Comparison of ENCODE assay signal across 8 cellular contexts in the genomic region with DNA sequence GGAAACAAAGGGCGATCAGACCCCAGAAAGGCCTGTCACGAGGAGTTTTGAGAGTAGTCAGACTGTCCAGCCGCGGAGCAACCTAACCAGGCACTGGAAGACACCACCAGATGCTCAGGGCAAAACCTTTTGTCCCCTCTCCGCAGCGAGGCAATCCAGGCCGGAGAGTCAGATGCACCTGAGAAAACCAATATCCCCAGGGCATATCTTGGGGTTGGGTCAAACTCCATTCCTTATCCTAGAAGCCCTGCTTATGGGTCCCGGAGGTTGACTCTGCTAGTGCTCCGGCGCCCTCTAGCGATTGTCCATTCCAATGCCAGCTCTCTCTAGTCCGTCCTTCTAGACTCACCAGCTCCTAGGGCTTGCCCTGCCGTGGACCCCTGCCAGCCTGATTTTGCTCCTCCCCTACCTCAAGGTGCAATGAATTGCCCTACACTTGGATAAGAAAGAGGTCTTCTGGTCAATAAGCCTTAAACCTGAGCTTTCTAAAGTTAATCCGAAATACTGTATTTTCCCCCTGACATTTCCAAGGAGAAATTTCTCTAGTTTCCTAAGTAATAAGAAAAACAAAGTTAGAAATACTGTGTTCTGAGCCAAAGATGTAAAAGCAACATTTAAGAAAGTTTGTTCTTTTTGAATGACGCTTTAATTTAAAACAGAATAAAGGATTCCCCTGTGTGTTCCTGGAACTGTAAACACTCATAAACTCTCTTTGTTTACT. TPM values are rescaled to one million over a fixed set of nuclear protein-coding genes. Genes with fewer than 3 reads are reported as not detected.
A peak's percentile ranks its signal among the peaks of the same experiment; 100 is the strongest.
DNase-seq lines count a peak whose midpoint lies in the region; ATAC-seq, FAIRE-seq and TF ChIP-seq lines count a peak whose summit lies in the region.

No MANE protein-coding gene starts in this region.

- no peaks in the 10 kb centered on the region for H3K36me3 ChIP-seq in body of pancreas (replicated peaks in 1 of 2; ENCODE audit: insufficient read depth in 1 of 2, low read depth in 2 of 2)
- H3K36me3 ChIP-seq in smooth muscle cell (ENCODE audit: low read depth), result no peaks in the 10 kb centered on the region

- no peaks in the 10 kb centered on the region for H3K9me3 ChIP-seq in body of pancreas
- no peaks in the 10 kb centered on the region for H3K9me3 ChIP-seq in smooth muscle cell (replicated peaks; ENCODE audit: low read depth)

- H3K4me2 ChIP-seq in smooth muscle cell, result peak overlapping the region; percentile 20

- H2AFZ ChIP-seq in smooth muscle cell (ENCODE audit: low read depth), result no peak overlapping the region

- H3K9ac ChIP-seq in smooth muscle cell (ENCODE audit: low read depth), result no peak overlapping the region

- no peak overlapping the region for H3K4me3 ChIP-seq in body of pancreas
- no peak overlapping the region for H3K4me3 ChIP-seq in smooth muscle cell

- no peak overlapping the region for H3K27ac ChIP-seq in body of pancreas
- no peak overlapping the region for H3K27ac ChIP-seq in smooth muscle cell (ENCODE audit: low read depth)

- no peaks in the 10 kb centered on the region for H3F3A ChIP-seq in smooth muscle cell (ENCODE audit: low read depth)

- H3K4me1 ChIP-seq in body of pancreas (peaks cover 4% of the 10 kb centered on the region), smooth muscle cell (ENCODE audit: low read depth) (no peaks in the 10 kb centered on the region)

- WGBS in body of pancreas, 2 donors, result 23 to 24% methylated on average over 15 of the region's 15 CpGs
- WGBS in smooth muscle cell (ENCODE audit: low lambda C conversion rate), result 16% methylated on average over 15 of the region's 15 CpGs

- H3K79me2 ChIP-seq in smooth muscle cell (ENCODE audit: low read depth), result no peaks in the 10 kb centered on the region

- H3K27me3 ChIP-seq in body of pancreas, result no peaks in the 10 kb centered on the region
- H3K27me3 ChIP-seq in smooth muscle cell (ENCODE audit: low read depth), result peaks cover 48% of the 10 kb centered on the region

- peak; percentile 30 for DNase-seq in GM12892 (ENCODE audit: insufficient read length)
- DNase-seq in NCI-H187 (lab: John Stamatoyannopoulos, UW), result peak; percentile 51 to 67
- DNase-seq in T-helper 2 cell, result peak in 4 of 5 experiments; percentile 12 to 55 (median 34)
- peak; percentile 83 to 92 (median 86) for DNase-seq in body of pancreas
- DNase-seq in iPS DF 19.7 (ENCODE audit: low read depth, low spot score), result peak; percentile 88
- DNase-seq in smooth muscle cell (lab: John Stamatoyannopoulos, UW; ENCODE audit: unreplicated experiment), result peak; percentile 41

- intact Hi-C loops in body of pancreas (cut with DNase I), result no loop called here

- FAIRE-seq in GM12892 (lab: Jason Lieb, UNC), result peak; percentile 38

- ATAC-seq in HG02840 (IDR thresholded peaks at IDR 0.05; ENCODE audit: low FRiP score, unreplicated experiment) (peak; percentile 79), body of pancreas (peak; percentile 81), GM21717 (IDR thresholded peaks at IDR 0.05; ENCODE audit: unreplicated experiment) (no peak)

- H4K20me1 ChIP-seq in smooth muscle cell (ENCODE audit: low read depth), result no peaks in the 10 kb centered on the region

- peak; percentile 56 to 82 (median 72) for TF ChIP-seq CTCF in body of pancreas (IDR thresholded peaks at IDR 0.05)
- TF ChIP-seq CTCF in smooth muscle cell (IDR thresholded peaks at IDR 0.05; ENCODE audit: borderline replicate concordance, insufficient read depth, poor library complexity, severe bottlenecking), result peak; percentile 89

- TF ChIP-seq POLR2A in GM12892 (IDR thresholded peaks at IDR 0.05; ENCODE audit: low read depth, low read length), result no peak
- no peak for TF ChIP-seq POLR2A in body of pancreas (IDR thresholded peaks at IDR 0.05)

RNA-seq across cellular contexts. Expression of gene CPNE4, which starts 5.5 kb away (rescaled TPM):
- 0.30 TPM for polyA plus RNA-seq in GM12892 (2012; ENCODE audit: missing spikeins)
- total RNA-seq in body of pancreas (not detected), smooth muscle cell (1.6 TPM in 1 of 2 replicates, not detected in the other)
- polyA plus RNA-seq in smooth muscle cell, result 0.05 and 0.07 TPM in 2 replicates

Comparison
In these comparisons a context has a peak if more than half of its experiments do, and no peak if none do; other contexts are left out.
1. DNase-seq: peak in every context shown above with its lines; median percentile 88 in iPS DF 19.7; 86 in body of pancreas; 59 in NCI-H187; 41 in smooth muscle cell; 34 in T-helper 2 cell; 30 in GM12892.